Comparison of ENCODE assay signal across 28 cellular contexts in genomic region chr5:79399046-79399445, GRCh38.
"Had no signal": no experiment of that assay in that cellular context is flagged by ENCODE, and none has a peak within 500 bp of the region (broad histone marks: within the 10 kb centered on the region; RNA-seq: fewer than 3 reads in every experiment).

No MANE protein-coding gene starts in this region.

- H3K4me2 ChIP-seq: neural progenitor cell, smooth muscle cell had no signal

- H3K4me1 ChIP-seq: left lung, lower lobe of right lung, neural progenitor cell, parathyroid adenoma, psoas muscle, right atrium auricular region, right lobe of liver, tibial nerve, upper lobe of left lung, vagina had no signal

- H3K36me3 ChIP-seq: left lung, lower lobe of right lung, neural progenitor cell, neutrophil, right atrium auricular region, right lobe of liver, upper lobe of left lung, vagina had no signal

- ATAC-seq: left colon; left lung; lower lobe of right lung; natural killer cell; psoas muscle; right lobe of liver; stimulated activated memory B cell treated with anti-CD40 and anti-IgM and Interleukin-4, amounts not matched to agents 10 μg/mL and 1 μg/mL and 100 μg/mL, for 72 hours; stimulated activated naive CD8-positive, alpha-beta T cell treated with anti-CD3 and anti-CD28 coated beads, Interleukin-15, amount 100 ng/mL, for 72 hours had no signal

- H3K27me3 ChIP-seq: left lung, neural progenitor cell, neutrophil, right atrium auricular region, right lobe of liver, tibial nerve, upper lobe of left lung, vagina had no signal

- DNase-seq: hippocampal formation; kidney; left colon; left lung; lower lobe of right lung; mesendoderm; naive B cell; natural killer cell; nephron progenitor cell; occipital lobe; psoas muscle; right lobe of liver; stimulated activated CD4-positive, alpha-beta T cell treated with anti-CD3 and anti-CD28 coated beads, Interleukin-1b, Interleukin-23, amount 100 ng/mL, for 48 hours; stimulated activated CD4-positive, alpha-beta T cell treated with anti-CD3 and anti-CD28 coated beads, Interleukin-2, amount 100 ng/mL, for 48 hours; stimulated activated CD4-positive, alpha-beta T cell treated with anti-CD3 and anti-CD28 coated beads, Interleukin-4, amount 100 ng/mL, for 4 hours; stimulated activated CD8-positive, alpha-beta memory T cell treated with anti-CD3 and anti-CD28 coated beads, Interleukin-4, amount 100 ng/mL, for 48 hours; stimulated activated naive CD4-positive, alpha-beta T cell treated with Interleukin-2 at 50 U/mL for 16 hours; stimulated activated naive CD8-positive, alpha-beta T cell treated with anti-CD3 and anti-CD28 coated beads, Interleukin-15, amount 100 ng/mL, for 72 hours; substantia nigra; upper lobe of left lung had no signal

- H3K4me3 ChIP-seq: left lung, lower lobe of right lung, neural progenitor cell, psoas muscle, right atrium auricular region, right lobe of liver, smooth muscle cell, tibial nerve, upper lobe of left lung, vagina had no signal

- H3K79me2 ChIP-seq: parathyroid adenoma had no signal

- H2AFZ ChIP-seq: neural progenitor cell, parathyroid adenoma had no signal

- H3K9me3 ChIP-seq: left lung, lower lobe of right lung, neutrophil, psoas muscle, right atrium auricular region, right lobe of liver, tibial nerve, upper lobe of left lung, vagina had no signal

- H3K27ac ChIP-seq: left lung, lower lobe of right lung, neural progenitor cell, neutrophil, parathyroid adenoma, psoas muscle, right atrium auricular region, right lobe of liver, tibial nerve, upper lobe of left lung, vagina had no signal

- H3K9ac ChIP-seq: neural progenitor cell, parathyroid adenoma had no signal
